Comparison of ENCODE assay signal across 1 cellular context in genomic region chrX:104795804-104796203, GRCh38.
TF ChIP-seq lines count a peak whose summit lies in the region.

No MANE protein-coding gene starts in this region.

TF ChIP-seq in H1, 55 proteins besides CTCF, POLR2A, EP300 and RAD21 (continued from another document):
- TF ChIP-seq CHD7 (IDR thresholded peaks at IDR 0.05; ENCODE audit: insufficient replicate concordance, low read length) (no peak), BCL11A (IDR thresholded peaks at IDR 0.05; ENCODE audit: low read depth in 2 of 2, low read length in 2 of 2) (no peak), CHD1 (IDR thresholded peaks at IDR 0.05; ENCODE audit: low read depth, low read length) (no peak)
